20 cellular contexts compared by ENCODE assay signal in genomic region chr6:106745396-106745795, GRCh38.
DNase-seq lines count a peak whose midpoint lies in the region; ATAC-seq and TF ChIP-seq lines count a peak whose summit lies in the region.
"Had no signal": no experiment of that assay in that cellular context is flagged by ENCODE, and none has a peak within 500 bp of the region (broad histone marks: within the 10 kb centered on the region; RNA-seq: fewer than 3 reads in every experiment).

No MANE protein-coding gene starts in this region.

- peak overlapping the region; percentile 56 for H3K9ac ChIP-seq in OCI-LY1 (ENCODE audit: low read length)

- peak; percentile 37 for DNase-seq in COLO668 (lab: John Stamatoyannopoulos, UW; ENCODE audit: unreplicated experiment)
- DNase-seq in NCI-H146 treated with DMSO at 0.1 percent for 48 hours (lab: John Stamatoyannopoulos, UW; ENCODE audit: unreplicated experiment): peak; percentile 65
- peak; percentile 18 for DNase-seq in left kidney (ENCODE audit: low read depth, low spot score)
- DNase-seq in stimulated activated CD8-positive, alpha-beta memory T cell treated with anti-CD3 and anti-CD28 coated beads, Interleukin-4, amount 100 ng/mL, for 48 hours: no peak
- no peak for DNase-seq in uterus
- DNase-seq in NCI-H128 (lab: John Stamatoyannopoulos, UW; ENCODE audit: unreplicated experiment): no peak
- DNase-seq: activated effector memory CD4-positive, alpha-beta T cell treated with anti-CD3 and anti-CD28 coated beads, Interleukin-2, amount 50 U/mL, for 16 hours; adrenal gland; CD8-positive, alpha-beta memory T cell; central memory CD4-positive, alpha-beta T cell; effector CD8-positive, alpha-beta T cell; GDM1; hippocampal formation; kidney; midbrain had no signal

- intact Hi-C loops in uterus (cut with DNase I; ENCODE audit: low total_unique reads): no loop called here

- H3K9me3 ChIP-seq in OCI-LY1 (ENCODE audit: low read length) (no peaks in the 10 kb centered on the region), uterus (no peaks in the 10 kb centered on the region)
- H3K9me3 ChIP-seq: adrenal gland, neutrophil, right atrium auricular region had no signal

- peak overlapping the region; percentile 43 for H3K4me2 ChIP-seq in OCI-LY1 (ENCODE audit: low read length)

- peak overlapping the region; percentile 79 for H3K27ac ChIP-seq in OCI-LY1 (ENCODE audit: low read depth, low read length, poor library complexity, severe bottlenecking)
- no peak overlapping the region for H3K27ac ChIP-seq in uterus
- H3K27ac ChIP-seq: adrenal gland, neutrophil, right atrium auricular region had no signal

- TF ChIP-seq POLR2A in uterus (IDR thresholded peaks at IDR 0.05): no peak

- TF ChIP-seq CTCF in OCI-LY1 (IDR thresholded peaks at IDR 0.05; ENCODE audit: low read length) (no peak), uterus (IDR thresholded peaks at IDR 0.05) (no peak)

- H3F3A ChIP-seq in OCI-LY1 (ENCODE audit: insufficient read depth, low read length): 0 out of 2 replicates have a peak, but pooled peaks cover 5% of the 10 kb centered on the region

- H3K27me3 ChIP-seq in OCI-LY1 (ENCODE audit: insufficient read depth, low read length): no peaks in the 10 kb centered on the region
- H3K27me3 ChIP-seq in uterus: no peaks in the 10 kb centered on the region
- H3K27me3 ChIP-seq: adrenal gland, neutrophil, right atrium auricular region had no signal

- H3K4me3 ChIP-seq in OCI-LY1 (ENCODE audit: low read depth, low read length, poor library complexity, severe bottlenecking) (no peak overlapping the region), uterus (no peak overlapping the region)
- H3K4me3 ChIP-seq: adrenal gland, GM12878, right atrium auricular region had no signal

- no peaks in the 10 kb centered on the region for H4K20me1 ChIP-seq in OCI-LY1 (ENCODE audit: insufficient read depth, low read length)

- no peaks in the 10 kb centered on the region for H3K9me2 ChIP-seq in OCI-LY1 (ENCODE audit: low read depth, low read length)

- H3K36me3 ChIP-seq in OCI-LY1 (ENCODE audit: insufficient read depth, low read length): no peaks in the 10 kb centered on the region; the same call in 1 of the 2 replicates
- no peaks in the 10 kb centered on the region for H3K36me3 ChIP-seq in uterus
- H3K36me3 ChIP-seq: adrenal gland, neutrophil, right atrium auricular region had no signal

- H3K4me1 ChIP-seq in OCI-LY1 (ENCODE audit: insufficient read depth, low read length, severe bottlenecking) (peaks cover 72% of the 10 kb centered on the region), uterus (no peaks in the 10 kb centered on the region)
- H3K4me1 ChIP-seq: adrenal gland, right atrium auricular region had no signal

- no peak for ATAC-seq in HG02678 (IDR thresholded peaks at IDR 0.05; ENCODE audit: unreplicated experiment)
- ATAC-seq: GM12878 had no signal

- no peak overlapping the region for H2AFZ ChIP-seq in OCI-LY1 (ENCODE audit: low read length)

- no peaks in the 10 kb centered on the region for H3K79me2 ChIP-seq in OCI-LY1 (ENCODE audit: insufficient read depth, low read length)

Comparison
In these comparisons a context has a peak if more than half of its experiments do, and no peak if none do; other contexts are left out.
1. DNase-seq: peak in COLO668 (single experiment), NCI-H146 treated with DMSO at 0.1 percent for 48 hours (single experiment) and left kidney (single experiment); none in stimulated activated CD8-positive, alpha-beta memory T cell treated with anti-CD3 and anti-CD28 coated beads, Interleukin-4, amount 100 ng/mL, for 48 hours (single experiment), uterus (0 of 2) and NCI-H128 (single experiment).